32 cellular contexts compared by ENCODE assay signal in genomic region chr1:110785055-110785454, GRCh38.
A peak's percentile ranks its signal among the peaks of the same experiment; 100 is the strongest.
DNase-seq lines count a peak whose midpoint lies in the region; TF ChIP-seq lines count a peak whose summit lies in the region.
"Had no signal": no experiment of that assay in that cellular context is flagged by ENCODE, and none has a peak within 500 bp of the region (broad histone marks: within the 10 kb centered on the region; RNA-seq: fewer than 3 reads in every experiment).

No MANE protein-coding gene starts in this region.

- no peaks in the 10 kb centered on the region for H4K20me1 ChIP-seq in SU-DHL-6 (ENCODE audit: low read depth, low read length)

- H3K27me3 Mint-ChIP-seq in T-helper 1 cell treated with Interleukin-12 subunit alpha and Interleukin-12 subunit beta and Interleukin-4 antibody, amounts not matched to agents 30 μg/mL and 1 μg/mL, for 36 hours (ENCODE audit: low read depth), result peaks cover 2% of the 10 kb centered on the region
- H3K27me3 Mint-ChIP-seq in activated naive CD8-positive, alpha-beta T cell, result no peaks in the 10 kb centered on the region
- H3K27me3 Mint-ChIP-seq in activated naive CD8-positive, alpha-beta T cell treated with anti-CD3 and anti-CD28 coated beads for 36 hours, result no peaks in the 10 kb centered on the region
- H3K27me3 Mint-ChIP-seq in progenitor cell of endocrine pancreas, result peaks cover 50% of the 10 kb centered on the region
- H3K27me3 Mint-ChIP-seq: stimulated activated naive B cell treated with anti-CD40 and anti-IgM and Interleukin-4, amounts not matched to agents 10 μg/mL and 1 μg/mL and 100 μg/mL, for 72 hours had no signal

- peaks cover 10% of the 10 kb centered on the region for H3F3A ChIP-seq in SU-DHL-6 (ENCODE audit: insufficient read depth)

- H3K4me3 Mint-ChIP-seq in T-helper 1 cell treated with Interleukin-12 subunit alpha and Interleukin-12 subunit beta and Interleukin-4 antibody, amounts not matched to agents 30 μg/mL and 1 μg/mL, for 36 hours, result no peak overlapping the region
- peak overlapping the region; percentile 3 for H3K4me3 Mint-ChIP-seq in activated naive CD8-positive, alpha-beta T cell
- no peak overlapping the region for H3K4me3 Mint-ChIP-seq in activated naive CD8-positive, alpha-beta T cell treated with anti-CD3 and anti-CD28 coated beads for 36 hours
- no peak overlapping the region for H3K4me3 Mint-ChIP-seq in progenitor cell of endocrine pancreas (ENCODE audit: low read depth)
- H3K4me3 Mint-ChIP-seq: CD14-positive monocyte; neural progenitor cell; stimulated activated naive B cell treated with anti-CD40 and anti-IgM and Interleukin-4, amounts not matched to agents 10 μg/mL and 1 μg/mL and 100 μg/mL, for 72 hours had no signal

- H2AFZ ChIP-seq in SU-DHL-6 (ENCODE audit: low read depth, low read length, severe bottlenecking), result no peak overlapping the region
- H2AFZ ChIP-seq: neural progenitor cell had no signal

- 0 out of 2 replicates have a peak overlapping the region, but pooled peaks have one; percentile 96 for H3K27ac ChIP-seq in SU-DHL-6 (ENCODE audit: low read depth, low read length)
- H3K27ac ChIP-seq: 22Rv1, brain microvascular endothelial cell, dorsolateral prefrontal cortex, esophagus muscularis mucosa, heart left ventricle, left ventricle myocardium inferior, neural progenitor cell, pancreas, suprapubic skin, upper lobe of left lung had no signal

- no peaks in the 10 kb centered on the region for H3K9me2 ChIP-seq in SU-DHL-6 (replicated peaks; ENCODE audit: insufficient read depth, low read length)

- H3K9me3 Mint-ChIP-seq in T-helper 1 cell treated with Interleukin-12 subunit alpha and Interleukin-12 subunit beta and Interleukin-4 antibody, amounts not matched to agents 30 μg/mL and 1 μg/mL, for 36 hours, result peaks cover 17% of the 10 kb centered on the region
- H3K9me3 Mint-ChIP-seq in activated naive CD8-positive, alpha-beta T cell (ENCODE audit: low read depth), result peaks cover 15% of the 10 kb centered on the region
- H3K9me3 Mint-ChIP-seq in activated naive CD8-positive, alpha-beta T cell treated with anti-CD3 and anti-CD28 coated beads for 36 hours, result peaks cover 15% of the 10 kb centered on the region
- peaks cover 3% of the 10 kb centered on the region for H3K9me3 Mint-ChIP-seq in progenitor cell of endocrine pancreas (ENCODE audit: low read depth)
- H3K9me3 Mint-ChIP-seq: neural progenitor cell had no signal

- no peaks in the 10 kb centered on the region for H3K79me2 ChIP-seq in SU-DHL-6 (ENCODE audit: insufficient read depth, low read length)

- H3K27me3 ChIP-seq in SU-DHL-6 (ENCODE audit: low read length), result no peaks in the 10 kb centered on the region
- H3K27me3 ChIP-seq: brain microvascular endothelial cell, pancreas, Peyer's patch had no signal

- H3K4me3 ChIP-seq in SU-DHL-6 (ENCODE audit: insufficient read depth, low read length, poor library complexity, severe bottlenecking), result no peak overlapping the region
- H3K4me3 ChIP-seq: dorsolateral prefrontal cortex, esophagus muscularis mucosa, heart left ventricle, left ventricle myocardium inferior, neural progenitor cell, pancreas, Peyer's patch, suprapubic skin, upper lobe of left lung had no signal

- peaks cover 15% of the 10 kb centered on the region for H3K36me3 Mint-ChIP-seq in T-helper 1 cell treated with Interleukin-12 subunit alpha and Interleukin-12 subunit beta and Interleukin-4 antibody, amounts not matched to agents 30 μg/mL and 1 μg/mL, for 36 hours (ENCODE audit: low read depth)
- peaks cover 13% of the 10 kb centered on the region for H3K36me3 Mint-ChIP-seq in activated naive CD8-positive, alpha-beta T cell
- peaks cover 13% of the 10 kb centered on the region for H3K36me3 Mint-ChIP-seq in activated naive CD8-positive, alpha-beta T cell treated with anti-CD3 and anti-CD28 coated beads for 36 hours
- H3K36me3 Mint-ChIP-seq in progenitor cell of endocrine pancreas (ENCODE audit: insufficient read depth), result no peaks in the 10 kb centered on the region
- H3K36me3 Mint-ChIP-seq: CD14-positive monocyte, neural progenitor cell had no signal

- no peak overlapping the region for H3K9ac ChIP-seq in SU-DHL-6 (ENCODE audit: low read length)
- H3K9ac ChIP-seq: neural progenitor cell had no signal

- H3K36me3 ChIP-seq in SU-DHL-6 (ENCODE audit: low read length), result no peaks in the 10 kb centered on the region
- H3K36me3 ChIP-seq: brain microvascular endothelial cell, esophagus muscularis mucosa, heart left ventricle, left ventricle myocardium inferior, neural progenitor cell, pancreas, Peyer's patch, suprapubic skin, upper lobe of left lung had no signal

- TF ChIP-seq CTCF in SU-DHL-6 (IDR thresholded peaks at IDR 0.05; ENCODE audit: insufficient read depth, low read length, poor library complexity, severe bottlenecking) (no peak), progenitor cell of endocrine pancreas (IDR thresholded peaks at IDR 0.05; ENCODE audit: unreplicated experiment) (no peak)

- no peak overlapping the region for H3K4me2 ChIP-seq in SU-DHL-6 (ENCODE audit: low read depth, low read length, poor library complexity, severe bottlenecking)
- H3K4me2 ChIP-seq: neural progenitor cell had no signal

- peaks cover 13% of the 10 kb centered on the region; the same call in 1 of the 2 replicates for H3K9me3 ChIP-seq in SU-DHL-6 (ENCODE audit: insufficient read depth, low read length)
- H3K9me3 ChIP-seq: pancreas, Peyer's patch, suprapubic skin had no signal

- H3K27ac Mint-ChIP-seq in T-helper 1 cell treated with Interleukin-12 subunit alpha and Interleukin-12 subunit beta and Interleukin-4 antibody, amounts not matched to agents 30 μg/mL and 1 μg/mL, for 36 hours, result peak overlapping the region; percentile 10
- H3K27ac Mint-ChIP-seq in activated naive CD8-positive, alpha-beta T cell, result peak overlapping the region; percentile 72
- H3K27ac Mint-ChIP-seq in activated naive CD8-positive, alpha-beta T cell treated with anti-CD3 and anti-CD28 coated beads for 36 hours, result no peak overlapping the region
- no peak overlapping the region for H3K27ac Mint-ChIP-seq in progenitor cell of endocrine pancreas
- H3K27ac Mint-ChIP-seq: CD14-positive monocyte; neural progenitor cell; stimulated activated naive B cell treated with anti-CD40 and anti-IgM and Interleukin-4, amounts not matched to agents 10 μg/mL and 1 μg/mL and 100 μg/mL, for 72 hours had no signal

- DNase-seq in T-helper 1 cell, result no peak
- DNase-seq in activated naive CD8-positive, alpha-beta T cell treated with anti-CD3 and anti-CD28 coated beads for 36 hours, result no peak
- DNase-seq in HK-2 (ENCODE audit: unreplicated experiment), result no peak
- DNase-seq in progenitor cell of endocrine pancreas (ENCODE audit: low spot score, unreplicated experiment), result no peak
- no peak for DNase-seq in T1000 (lab: John Stamatoyannopoulos, UW)
- DNase-seq: activated CD4-positive, CD25-positive, alpha-beta regulatory T cell; activated gamma-delta T cell treated with Interleukin-2 at 50 U/mL for 16 hours; activated T-cell treated with anti-CD3 and anti-CD28 coated beads, Interleukin-2, amount 50 U/mL, for 1 hour; brain microvascular endothelial cell; dorsolateral prefrontal cortex; foreskin fibroblast; heart left ventricle; Karpas-422; left ventricle myocardium inferior; mesenchymal stem cell; MV-4-11; NCI-H1436 treated with DMSO at 0.1 percent for 48 hours; NCI-H226; pancreas; Peyer's patch; retina; SHP77; stimulated activated naive B cell treated with anti-CD40 and anti-IgM and Interleukin-4, amounts not matched to agents 10 μg/mL and 1 μg/mL and 100 μg/mL, for 72 hours; upper lobe of left lung had no signal

- peaks cover 43% of the 10 kb centered on the region for H3K4me1 Mint-ChIP-seq in T-helper 1 cell treated with Interleukin-12 subunit alpha and Interleukin-12 subunit beta and Interleukin-4 antibody, amounts not matched to agents 30 μg/mL and 1 μg/mL, for 36 hours (ENCODE audit: low read depth)
- peaks cover 76% of the 10 kb centered on the region for H3K4me1 Mint-ChIP-seq in activated naive CD8-positive, alpha-beta T cell (ENCODE audit: low read depth)
- H3K4me1 Mint-ChIP-seq in activated naive CD8-positive, alpha-beta T cell treated with anti-CD3 and anti-CD28 coated beads for 36 hours, result peaks cover 52% of the 10 kb centered on the region
- peaks cover 3% of the 10 kb centered on the region for H3K4me1 Mint-ChIP-seq in progenitor cell of endocrine pancreas (ENCODE audit: low read depth)
- H3K4me1 Mint-ChIP-seq: neural progenitor cell had no signal

Comparison
In these comparisons a context has a peak if more than half of its experiments do, and no peak if none do; other contexts are left out.
1. H3K27ac Mint-ChIP-seq: peak in T-helper 1 cell treated with Interleukin-12 subunit alpha and Interleukin-12 subunit beta and Interleukin-4 antibody, amounts not matched to agents 30 μg/mL and 1 μg/mL, for 36 hours (single experiment) and activated naive CD8-positive, alpha-beta T cell (single experiment); none in activated naive CD8-positive, alpha-beta T cell treated with anti-CD3 and anti-CD28 coated beads for 36 hours (single experiment) and progenitor cell of endocrine pancreas (single experiment).